Comparison of ENCODE assay signal across 8 cellular contexts in genomic region chr2:113886479-113887383, GRCh38. TPM values are rescaled to one million over a fixed set of nuclear protein-coding genes. Genes with fewer than 3 reads are reported as not detected.
DNase-seq lines count a peak whose midpoint lies in the region; ATAC-seq, FAIRE-seq and TF ChIP-seq lines count a peak whose summit lies in the region.

No MANE protein-coding gene starts in this region.

- peak; percentile 96 for FAIRE-seq in GM12892 (lab: Jason Lieb, UNC)
- FAIRE-seq in HTR-8/SVneo (lab: Jason Lieb, UNC): peak; percentile 65

- POLR2A ChIA-PET in activated CD4-positive, alpha-beta memory T cell treated with anti-CD3 and anti-CD28 coated beads, Interleukin-2, amount 10 ng/mL, durations not matched to agents 7 days and 5 days (lab: Charles Lee): interaction anchor here (1.0 to 7.2 kb wide), 6 partner anchors 9 to 131 kb away, joined by 3 to 113 read pairs (median 8); partner anchors contain the start of gene SLC35F5

- ATAC-seq in GM21528 (IDR thresholded peaks at IDR 0.05; ENCODE audit: low FRiP score, unreplicated experiment): peak; percentile 77

- peaks cover 54% of the 10 kb centered on the region for H3K4me1 Mint-ChIP-seq in activated CD4-positive, alpha-beta memory T cell treated with anti-CD3 and anti-CD28 coated beads, Interleukin-2, amount 10 ng/mL, durations not matched to agents 7 days and 5 days

- peak overlapping the region; percentile 99 for H3K4me3 Mint-ChIP-seq in activated CD4-positive, alpha-beta memory T cell treated with anti-CD3 and anti-CD28 coated beads, Interleukin-2, amount 10 ng/mL, durations not matched to agents 7 days and 5 days

- H3K36me3 Mint-ChIP-seq in activated CD4-positive, alpha-beta memory T cell treated with anti-CD3 and anti-CD28 coated beads, Interleukin-2, amount 10 ng/mL, durations not matched to agents 7 days and 5 days (ENCODE audit: low read depth): peaks cover 51% of the 10 kb centered on the region

- no peaks in the 10 kb centered on the region for H3K27me3 Mint-ChIP-seq in activated CD4-positive, alpha-beta memory T cell treated with anti-CD3 and anti-CD28 coated beads, Interleukin-2, amount 10 ng/mL, durations not matched to agents 7 days and 5 days

- CTCF ChIA-PET in activated CD4-positive, alpha-beta memory T cell treated with anti-CD3 and anti-CD28 coated beads, Interleukin-2, amount 10 ng/mL, durations not matched to agents 7 days and 5 days (lab: Charles Lee): interaction anchor here (1.1 to 1.3 kb wide), 2 partner anchors 9 to 22 kb away, joined by 3 to 8 read pairs; no protein-coding TSS in a partner anchor

- TF ChIP-seq POLR2A in GM12892 (IDR thresholded peaks at IDR 0.05; ENCODE audit: low read depth, low read length): peak; percentile 70

- no peaks in the 10 kb centered on the region for H3K9me3 Mint-ChIP-seq in activated CD4-positive, alpha-beta memory T cell treated with anti-CD3 and anti-CD28 coated beads, Interleukin-2, amount 10 ng/mL, durations not matched to agents 7 days and 5 days

- DNase-seq in GM12892 (ENCODE audit: insufficient read length) (peak; percentile 45), HTR-8/SVneo (ENCODE audit: insufficient read length, low spot score) (peak; percentile 55), iris pigment epithelial cell (ENCODE audit: low read depth) (peak; percentile 92), activated gamma-delta T cell (lab: John Stamatoyannopoulos, UW) (no peak), middle frontal gyrus (ENCODE audit: extremely low spot score, low spot score) (no peak)
- DNase-seq in activated CD4-positive, alpha-beta memory T cell treated with anti-CD3 and anti-CD28 coated beads, Interleukin-2, amount 10 ng/mL, durations not matched to agents 7 days and 5 days: peak; percentile 80
- peak; percentile 11 for DNase-seq in stimulated activated naive CD4-positive, alpha-beta T cell treated with Interleukin-2 at 50 U/mL for 16 hours (lab: John Stamatoyannopoulos, UW)

- H3K27ac Mint-ChIP-seq in activated CD4-positive, alpha-beta memory T cell treated with anti-CD3 and anti-CD28 coated beads, Interleukin-2, amount 10 ng/mL, durations not matched to agents 7 days and 5 days: peak overlapping the region; percentile 99

RNA-seq across cellular contexts. Expression of gene ACTR3, which starts 3.2 kb away (rescaled TPM):
- polyA plus RNA-seq in GM12892 (2012; ENCODE audit: missing spikeins): 339 TPM
- total RNA-seq in activated CD4-positive, alpha-beta memory T cell treated with anti-CD3 and anti-CD28 coated beads, Interleukin-2, amount 10 ng/mL, durations not matched to agents 7 days and 5 days: 100 to 1,000 TPM; 580 to 592 TPM

Comparison
In these comparisons a context has a peak if more than half of its experiments do, and no peak if none do; other contexts are left out.
1. DNase-seq: peak in GM12892 (single experiment), HTR-8/SVneo (single experiment), activated CD4-positive, alpha-beta memory T cell treated with anti-CD3 and anti-CD28 coated beads, Interleukin-2, amount 10 ng/mL, durations not matched to agents 7 days and 5 days (single experiment), iris pigment epithelial cell (single experiment) and stimulated activated naive CD4-positive, alpha-beta T cell treated with Interleukin-2 at 50 U/mL for 16 hours (single experiment); none in activated gamma-delta T cell (single experiment) and middle frontal gyrus (single experiment).